16 cellular contexts compared by ENCODE assay signal in the genomic region with DNA sequence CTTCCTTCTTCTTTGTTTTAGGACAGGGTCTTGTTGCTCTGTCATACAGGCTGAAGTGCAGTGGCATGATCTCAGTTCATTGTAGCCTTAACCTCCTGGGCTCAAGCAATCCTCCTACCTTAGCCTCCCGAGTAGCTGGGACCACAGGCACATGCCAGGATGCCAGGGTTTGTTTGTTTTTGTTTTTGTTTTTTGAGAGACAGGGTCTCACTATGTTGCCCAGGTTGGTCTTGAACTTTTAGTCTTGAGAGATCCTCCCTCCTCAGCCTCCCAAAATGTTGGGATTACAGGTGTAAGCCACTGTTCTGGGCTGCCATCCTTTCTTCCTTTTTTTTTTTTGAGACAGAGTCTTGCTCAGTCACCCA. TPM values are rescaled to one million over a fixed set of nuclear protein-coding genes. Genes with fewer than 3 reads are reported as not detected.
DNase-seq lines count a peak whose midpoint lies in the region; ATAC-seq and TF ChIP-seq lines count a peak whose summit lies in the region.
"Had no signal": no experiment of that assay in that cellular context is flagged by ENCODE, and none has a peak within 500 bp of the region (broad histone marks: within the 10 kb centered on the region; RNA-seq: fewer than 3 reads in every experiment).

No MANE protein-coding gene starts in this region.

- H3K9me3 ChIP-seq in IMR-90 (ENCODE audit: control insufficient read depth, insufficient read depth, low read length) = no peaks in the 10 kb centered on the region
- H3K9me3 ChIP-seq in right lobe of liver = no peaks in the 10 kb centered on the region
- H3K9me3 ChIP-seq: BE2C, Caco-2 had no signal

- no CpG with 5 or more reads among the region's 1 CpG for WGBS in IMR-90 (ENCODE audit: extremely low coverage in 2 of 2, insufficient read length in 1 of 2), 2 experiments
- WGBS in right lobe of liver (ENCODE audit: insufficient coverage, low coverage, low lambda C conversion rate, missing lambda C conversion rate) = 80% methylated on average over 1 of the region's 1 CpG

- no peaks in the 10 kb centered on the region for H3K79me1 ChIP-seq in IMR-90 (ENCODE audit: low read depth in 1 of 2, low read length in 2 of 2)

- H2BK120ac ChIP-seq in IMR-90 (ENCODE audit: low read depth, low read length) = no peak overlapping the region

- TF ChIP-seq RAD21 in IMR-90 (IDR thresholded peaks at IDR 0.05; ENCODE audit: low read length) = no peak

- H3K4me3 Mint-ChIP-seq in WTC11 = no peak overlapping the region
- no peak overlapping the region for H3K4me3 Mint-ChIP-seq in activated CD4-positive, alpha-beta T cell treated with anti-CD3 and anti-CD28 coated beads, Interleukin-2, amount 10 ng/mL, durations not matched to agents 24 days and 14 days
- H3K4me3 Mint-ChIP-seq: CD4-positive, alpha-beta T cell; GM23338; HFFc6 had no signal

- TF ChIP-seq CTCF in IMR-90 (conservative IDR thresholded peaks at IDR 0.05; ENCODE audit: low read depth, low read length) (no peak), WTC11 (IDR thresholded peaks at IDR 0.05) (no peak), right lobe of liver (IDR thresholded peaks at IDR 0.05) (no peak)

- no peak overlapping the region for H3K27ac ChIP-seq in IMR-90 (ENCODE audit: insufficient read depth, low read length)
- H3K27ac ChIP-seq in right lobe of liver = peak overlapping the region in 2 of 3 donors; percentile 94 to 97

- 0 out of 2 replicates have a peak overlapping the region, but pooled peaks have one; percentile 25 for H3K18ac ChIP-seq in IMR-90 (ENCODE audit: low read depth, low read length)

- no peak overlapping the region for H3K4ac ChIP-seq in IMR-90 (ENCODE audit: low read depth, low read length)

- peaks cover 9% of the 10 kb centered on the region for H3K9me3 Mint-ChIP-seq in WTC11
- no peaks in the 10 kb centered on the region for H3K9me3 Mint-ChIP-seq in activated CD4-positive, alpha-beta T cell treated with anti-CD3 and anti-CD28 coated beads, Interleukin-2, amount 10 ng/mL, durations not matched to agents 24 days and 14 days
- H3K9me3 Mint-ChIP-seq: CD4-positive, alpha-beta T cell; HFFc6 had no signal

- BruUV-seq in IMR-90 (replicated peaks; lab: Mats Ljungman, UMichigan) = no TSS peak

- H2AFZ ChIP-seq in IMR-90 (replicated peaks; ENCODE audit: low read length, poor library complexity) = no peak overlapping the region
- H2AFZ ChIP-seq: GM23338 had no signal

- H3K56ac ChIP-seq in IMR-90 (ENCODE audit: extremely low read depth, insufficient read depth, low read length) = no peak overlapping the region

- in situ Hi-C loops in IMR-90 (cut with MboI; ENCODE audit: low sequenced_read_pairs) = no loop called here

- H3K9ac ChIP-seq in IMR-90 (ENCODE audit: low read depth, low read length) = no peak overlapping the region

- intact Hi-C loops in IMR-90 (cut with micrococcal nuclease) = no loop called here
- intact Hi-C loops in right lobe of liver (cut with DNase I) = loop anchor here (5.0 to 10.0 kb wide), 2 partner anchors 51 to 53 kb away; partner anchors contain the start of gene SLC45A1 (in 1 of the 2)
- intact Hi-C loops in activated CD4-positive, alpha-beta T cell treated with anti-CD3 and anti-CD28 coated beads, Interleukin-2, amount 10 ng/mL, durations not matched to agents 24 days and 14 days (cut with micrococcal nuclease) = no loop called here

- ATAC-seq in IMR-90 (ENCODE audit: low read depth) (no peak), WTC11 (no peak), right lobe of liver (no peak), HG03469 (IDR thresholded peaks at IDR 0.05; ENCODE audit: unreplicated experiment) (no peak)
- ATAC-seq in stimulated activated naive CD8-positive, alpha-beta T cell treated with anti-CD3 and anti-CD28 coated beads, Interleukin-15, Interleukin-2, amounts not matched to agents 100 U/mL and 50 U/mL, for 24 hours = no peak
- ATAC-seq: GM23338, HCT116 had no signal

- no peak overlapping the region for H3K14ac ChIP-seq in IMR-90 (replicated peaks; ENCODE audit: low read depth, low read length)

- dilution Hi-C loops in IMR-90 (cut with HindIII; ENCODE audit: low sequenced_read_pairs, unreplicated experiment) = no loop called here

- peak overlapping the region; percentile 77; the same call in 1 of the 2 replicates for H3K27ac Mint-ChIP-seq in WTC11
- no peak overlapping the region for H3K27ac Mint-ChIP-seq in activated CD4-positive, alpha-beta T cell treated with anti-CD3 and anti-CD28 coated beads, Interleukin-2, amount 10 ng/mL, durations not matched to agents 24 days and 14 days
- H3K27ac Mint-ChIP-seq: CD4-positive, alpha-beta T cell; GM23338; HFFc6 had no signal

- peaks cover 46% of the 10 kb centered on the region for H3K4me1 Mint-ChIP-seq in WTC11
- H3K4me1 Mint-ChIP-seq in activated CD4-positive, alpha-beta T cell treated with anti-CD3 and anti-CD28 coated beads, Interleukin-2, amount 10 ng/mL, durations not matched to agents 24 days and 14 days = no peaks in the 10 kb centered on the region

- peaks cover under 1% of the 10 kb centered on the region; the same call in 1 of the 2 replicates for H3K36me3 Mint-ChIP-seq in WTC11
- H3K36me3 Mint-ChIP-seq in activated CD4-positive, alpha-beta T cell treated with anti-CD3 and anti-CD28 coated beads, Interleukin-2, amount 10 ng/mL, durations not matched to agents 24 days and 14 days (ENCODE audit: low read depth) = no peaks in the 10 kb centered on the region

- H2AK9ac ChIP-seq in IMR-90 (replicated peaks; ENCODE audit: low read depth, low read length, poor library complexity) = no peak overlapping the region

- H4K8ac ChIP-seq in IMR-90 (ENCODE audit: low read depth in 2 of 2, low read length in 2 of 2) = no peak overlapping the region

- H4K5ac ChIP-seq in IMR-90 (ENCODE audit: low read depth, low read length) = no peak overlapping the region

- CTCF ChIA-PET in IMR-90 (lab: Yijun Ruan, JAX) (interaction anchor here (0.6 kb wide), 1 partner anchor 88 kb away, joined by 3 read pairs; no protein-coding TSS in a partner anchor), WTC11 (lab: Charles Lee) (no interaction called here)

- DNase-seq in IMR-90 (no peak), WTC11 (ENCODE audit: low spot score) (no peak), right lobe of liver (no peak)
- DNase-seq in activated CD4-positive, alpha-beta T cell treated with anti-CD3 and anti-CD28 coated beads, Interleukin-2, amount 10 ng/mL, durations not matched to agents 24 days and 14 days = no peak
- DNase-seq in stimulated activated naive CD8-positive, alpha-beta T cell treated with anti-CD3 and anti-CD28 coated beads, Interleukin-15, Interleukin-2, amounts not matched to agents 100 U/mL and 50 U/mL, for 24 hours = no peak
- DNase-seq: ACHN; BE2C; C1 segment of cervical spinal cord; Caco-2; CD4-positive, alpha-beta T cell; GDM1; H7; HFFc6 had no signal

- H3K4me1 ChIP-seq in IMR-90 (ENCODE audit: control insufficient read depth, insufficient read depth, low read length) = peaks cover 11% of the 10 kb centered on the region
- peaks cover 0 to 52% (median 21%) of the 10 kb centered on the region in 4 donors for H3K4me1 ChIP-seq in right lobe of liver
- H3K4me1 ChIP-seq: BE2C had no signal

- POLR2A ChIA-PET in IMR-90 (lab: Charles Lee; ENCODE audit: unreplicated experiment) (no interaction called here), WTC11 (lab: Charles Lee) (no interaction called here)

- H2AK5ac ChIP-seq in IMR-90 (ENCODE audit: low read depth, low read length) = no peak overlapping the region

- H2BK5ac ChIP-seq in IMR-90 (ENCODE audit: low read depth, low read length, poor library complexity, severe bottlenecking) = no peak overlapping the region

- H3K4me3 ChIP-seq in IMR-90 (ENCODE audit: insufficient read depth, low read depth, low read length) = no peak overlapping the region
- no peak overlapping the region for H3K4me3 ChIP-seq in right lobe of liver
- H3K4me3 ChIP-seq: GM23338 had no signal

- no peak overlapping the region; the same call in 2 of the 3 replicates for H2BK15ac ChIP-seq in IMR-90 (ENCODE audit: low read depth, low read length)

- H3K9me1 ChIP-seq in IMR-90 (ENCODE audit: insufficient read depth, low read length) = 0 out of 2 replicates have a peak, but pooled peaks cover 4% of the 10 kb centered on the region

- no peak overlapping the region for H3K23ac ChIP-seq in IMR-90 (ENCODE audit: low read depth, low read length)

- no peak overlapping the region for H4K91ac ChIP-seq in IMR-90 (ENCODE audit: insufficient read depth, low read depth, low read length)

- H3K36me3 ChIP-seq in IMR-90 (ENCODE audit: control insufficient read depth, insufficient read depth, low read length) (no peaks in the 10 kb centered on the region), right lobe of liver (no peaks in the 10 kb centered on the region)
- H3K36me3 ChIP-seq: BE2C had no signal

- H4K20me1 ChIP-seq in IMR-90 (ENCODE audit: insufficient read depth, low read length) = no peaks in the 10 kb centered on the region

- H3K27me3 Mint-ChIP-seq in WTC11 (ENCODE audit: low read depth) = no peaks in the 10 kb centered on the region
- H3K27me3 Mint-ChIP-seq in activated CD4-positive, alpha-beta T cell treated with anti-CD3 and anti-CD28 coated beads, Interleukin-2, amount 10 ng/mL, durations not matched to agents 24 days and 14 days = peaks cover 10% of the 10 kb centered on the region

- H3K27me3 ChIP-seq in IMR-90 (ENCODE audit: control insufficient read depth, insufficient read depth, low read length) = no peaks in the 10 kb centered on the region
- H3K27me3 ChIP-seq in right lobe of liver = no peaks in the 10 kb centered on the region
- H3K27me3 ChIP-seq: BE2C had no signal

- no peak overlapping the region for H2BK20ac ChIP-seq in IMR-90 (ENCODE audit: low read depth, low read length)

- H3K4me2 ChIP-seq in IMR-90 (ENCODE audit: low read depth, low read length) = no peak overlapping the region
- H3K4me2 ChIP-seq: GM23338 had no signal

- TF ChIP-seq POLR2A in IMR-90 (IDR thresholded peaks at IDR 0.05; ENCODE audit: low read depth, low read length) = no peak
- TF ChIP-seq POLR2A in right lobe of liver (IDR thresholded peaks at IDR 0.05) = no peak

TF ChIP-seq in IMR-90, 13 proteins besides CTCF, POLR2A, EP300 and RAD21 (continues in another document):
- TF ChIP-seq CEBPB (IDR thresholded peaks at IDR 0.05; ENCODE audit: low read depth, low read length) (no peak), MAZ (IDR thresholded peaks at IDR 0.05; ENCODE audit: borderline replicate concordance, low read depth, low read length) (no peak), RFX5 (IDR thresholded peaks at IDR 0.05; ENCODE audit: low read depth, low read length) (no peak)

RNA-seq across cellular contexts. Expression of gene SLC45A1, which starts 56.5 kb away (rescaled TPM):
- total RNA-seq in IMR-90 (2012; rRNA removed) (0.72 and 0.83 TPM in 2 replicates), WTC11 (2021) (2.0 to 2.3 TPM (median 2.3 TPM) in 3 replicates), right lobe of liver (under 1 TPM in 5 of 6 experiments, not detected in 1; 0.13 to 0.53 (median 0.25) TPM)
- 3.1 and 3.9 TPM in 2 replicates for polyA plus RNA-seq in IMR-90 (2012; rRNA removed)
- polyA plus RNA-seq in IMR-90 (2012; cell fraction: cytosol; rRNA removed) = 3.4 and 7.6 TPM in 2 replicates
- 2.9 and 7.4 TPM in 2 replicates for polyA plus RNA-seq in IMR-90 (2012; cell fraction: nucleus; rRNA removed; ENCODE audit: low replicate concordance)
- total RNA-seq in activated CD4-positive, alpha-beta T cell treated with anti-CD3 and anti-CD28 coated beads, Interleukin-2, amount 10 ng/mL, durations not matched to agents 24 days and 14 days = 0.12 and 0.38 TPM in 2 replicates

Comparison
In these comparisons a context has a peak if more than half of its experiments do, and no peak if none do; other contexts are left out.
1. intact Hi-C loops: an anchor here in right lobe of liver (5.0 to 10.0 kb wide); none called in IMR-90 and activated CD4-positive, alpha-beta T cell treated with anti-CD3 and anti-CD28 coated beads, Interleukin-2, amount 10 ng/mL, durations not matched to agents 24 days and 14 days.